14 cellular contexts compared by ENCODE assay signal in the genomic region with DNA sequence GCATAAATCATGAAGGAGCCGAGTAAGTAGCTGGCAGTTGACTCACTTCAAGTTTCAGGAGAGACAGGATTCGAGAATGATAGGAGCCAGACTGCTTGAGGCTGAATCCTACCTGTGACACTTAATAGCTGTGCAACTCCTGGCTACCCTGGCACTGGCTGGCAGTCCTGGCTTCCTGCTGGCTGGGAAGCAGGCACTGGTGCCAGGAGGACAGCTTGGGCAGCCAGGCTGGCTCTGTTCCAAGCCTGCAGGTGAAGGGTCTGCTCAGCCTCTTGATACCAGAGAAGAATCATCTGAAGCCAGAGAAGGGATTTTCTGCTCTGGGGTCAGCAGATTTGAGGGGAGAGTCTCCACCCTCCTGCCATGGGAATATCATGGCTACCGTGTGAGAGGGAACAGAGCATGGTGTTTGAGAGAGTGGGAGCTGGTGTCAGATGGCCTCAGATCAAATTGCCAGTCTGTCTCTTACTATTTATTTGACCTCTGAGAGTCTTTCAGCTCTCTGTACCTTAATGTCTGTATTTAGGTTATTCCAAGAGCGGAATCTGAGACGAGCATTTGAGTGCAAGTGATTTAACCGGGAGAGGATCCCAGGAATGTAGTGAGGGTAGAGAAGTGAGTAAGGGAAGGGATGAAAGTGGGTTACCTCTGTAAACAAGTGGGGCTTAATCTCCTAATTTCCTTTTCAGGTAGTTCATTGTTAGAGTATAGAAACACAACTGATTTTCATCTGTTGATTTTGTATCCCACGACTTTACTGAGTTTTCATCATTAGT. TPM values are rescaled to one million over a fixed set of nuclear protein-coding genes. Genes with fewer than 3 reads are reported as not detected.
DNase-seq lines count a peak whose midpoint lies in the region; ATAC-seq and TF ChIP-seq lines count a peak whose summit lies in the region.
"Had no signal": no experiment of that assay in that cellular context is flagged by ENCODE, and none has a peak within 500 bp of the region (broad histone marks: within the 10 kb centered on the region; RNA-seq: fewer than 3 reads in every experiment).

No MANE protein-coding gene starts in this region.

- H3K27me3 ChIP-seq in foreskin keratinocyte (peaks cover 23% of the 10 kb centered on the region), gastrocnemius medialis (no peaks in the 10 kb centered on the region)
- H3K27me3 ChIP-seq: ascending aorta had no signal

- H3K27ac ChIP-seq in foreskin keratinocyte (no peak overlapping the region), gastrocnemius medialis (peak overlapping the region; percentile 91 to 100 (median 98))
- H3K27ac ChIP-seq: ascending aorta had no signal

- peaks cover 31% of the 10 kb centered on the region for H3K4me1 Mint-ChIP-seq in activated naive CD4-positive, alpha-beta T cell treated with anti-CD3 and anti-CD28 coated beads, Interleukin-2, amount 50 U/mL, for 24 hours
- H3K4me1 Mint-ChIP-seq: mesothelial cell of epicardium had no signal

- peak in 1 of 2 donors; percentile 55 for TF ChIP-seq POLR2A in gastrocnemius medialis (IDR thresholded peaks at IDR 0.05)

- H3K36me3 Mint-ChIP-seq in activated naive CD4-positive, alpha-beta T cell treated with anti-CD3 and anti-CD28 coated beads, Interleukin-2, amount 50 U/mL, for 24 hours = no peaks in the 10 kb centered on the region
- H3K36me3 Mint-ChIP-seq: mesothelial cell of epicardium had no signal

- H3K27me3 Mint-ChIP-seq in activated naive CD4-positive, alpha-beta T cell treated with anti-CD3 and anti-CD28 coated beads, Interleukin-2, amount 50 U/mL, for 24 hours = peaks cover 3% of the 10 kb centered on the region

- DNase-seq in activated naive CD4-positive, alpha-beta T cell treated with Interleukin-2 at 50 U/mL for 16 hours = no peak
- DNase-seq in NCI-H226 (peak; percentile 22), foreskin keratinocyte (no peak), gastrocnemius medialis (peak; percentile 55 to 80), OCI-M2 (lab: John Stamatoyannopoulos, UW; ENCODE audit: unreplicated experiment) (no peak)
- DNase-seq: activated effector memory CD4-positive, alpha-beta T cell treated with Interleukin-2 at 50 U/mL for 16 hours; Caco-2; occipital lobe had no signal

- peak overlapping the region; percentile 64 for H3K27ac Mint-ChIP-seq in activated naive CD4-positive, alpha-beta T cell treated with anti-CD3 and anti-CD28 coated beads, Interleukin-2, amount 50 U/mL, for 24 hours
- H3K27ac Mint-ChIP-seq: mesothelial cell of epicardium had no signal

- no peaks in the 10 kb centered on the region for H3K9me3 Mint-ChIP-seq in activated naive CD4-positive, alpha-beta T cell treated with anti-CD3 and anti-CD28 coated beads, Interleukin-2, amount 50 U/mL, for 24 hours
- H3K9me3 Mint-ChIP-seq: mesothelial cell of epicardium had no signal

- in situ Hi-C loops in gastrocnemius medialis (cut with MboI; ENCODE audit: low sequenced_read_pairs in 4 of 4) = loop anchor here in 2 of 4 donors (10.0 to 25.0 kb wide), 2 partner anchors 88 to 1265 kb away; a partner anchor contains a TSS

- TF ChIP-seq CTCF in foreskin keratinocyte (conservative IDR thresholded peaks at IDR 0.05) (no peak), gastrocnemius medialis (IDR thresholded peaks at IDR 0.05 in 4 of 5, conservative IDR thresholded peaks at IDR 0.05 in 1 of 5) (peak in 1 of 5 experiments; percentile 4)

- H3K4me3 Mint-ChIP-seq in activated naive CD4-positive, alpha-beta T cell treated with anti-CD3 and anti-CD28 coated beads, Interleukin-2, amount 50 U/mL, for 24 hours = no peak overlapping the region
- H3K4me3 Mint-ChIP-seq: mesothelial cell of epicardium had no signal

- H3K4me1 ChIP-seq in foreskin keratinocyte (no peaks in the 10 kb centered on the region), gastrocnemius medialis (peaks cover 30% of the 10 kb centered on the region in 2 donors)
- H3K4me1 ChIP-seq: ascending aorta had no signal

- no peaks in the 10 kb centered on the region for H3K9me3 ChIP-seq in gastrocnemius medialis
- H3K9me3 ChIP-seq: ascending aorta, Caco-2 had no signal

- no peaks in the 10 kb centered on the region for H3K36me3 ChIP-seq in gastrocnemius medialis
- H3K36me3 ChIP-seq: ascending aorta had no signal

- intact Hi-C loops in gastrocnemius medialis (cut with DNase I; ENCODE audit: low total_unique reads) = no loop called here

- peak; percentile 68 for ATAC-seq in foreskin keratinocyte
- peak; percentile 62 to 68 for ATAC-seq in gastrocnemius medialis
- no peak for ATAC-seq in GM18502 (IDR thresholded peaks at IDR 0.05; ENCODE audit: poor library complexity, unreplicated experiment)
- no peak for ATAC-seq in GM18868 (IDR thresholded peaks at IDR 0.05; ENCODE audit: unreplicated experiment)

- H3K4me3 ChIP-seq in gastrocnemius medialis = peak overlapping the region in 1 of 4 donors; percentile 5
- H3K4me3 ChIP-seq: ascending aorta had no signal

RNA-seq across cellular contexts. Expression of a gene that starts 4.5 kb away (rescaled TPM):
- total RNA-seq in foreskin keratinocyte (not detected in 2 replicates), gastrocnemius medialis (100 to 1,000 TPM in 2 of 4 donors, 10 to 100 TPM in 2; 52.4 to 329 (median 128) TPM)
- polyA plus RNA-seq in foreskin keratinocyte = not detected in 2 replicates
- total RNA-seq: ascending aorta, Caco-2, dermis microvascular lymphatic vessel endothelial cell, mesothelial cell of epicardium, occipital lobe had no signal

RNA-seq across cellular contexts. Expression of a gene that starts 43.5 kb away (rescaled TPM):
- total RNA-seq in foreskin keratinocyte (9.6 and 16.1 TPM in 2 replicates), gastrocnemius medialis (10 to 100 TPM; 27.5 to 66.8 (median 42.3) TPM)
- polyA plus RNA-seq in foreskin keratinocyte = 6.4 and 10.2 TPM in 2 replicates

Comparison
In these comparisons a context has a peak if more than half of its experiments do, and no peak if none do; other contexts are left out.
1. DNase-seq: peak in NCI-H226 (single experiment) and gastrocnemius medialis (2 of 2); none in activated naive CD4-positive, alpha-beta T cell treated with Interleukin-2 at 50 U/mL for 16 hours (single experiment), foreskin keratinocyte (0 of 2) and OCI-M2 (single experiment).
2. ATAC-seq: peak in foreskin keratinocyte (single experiment) and gastrocnemius medialis (2 of 2); none in GM18502 (single experiment) and GM18868 (single experiment).
3. RNA of a gene that starts 4.5 kb away (total RNA-seq): 52.4 to 329 TPM in gastrocnemius medialis; not detected in foreskin keratinocyte; every median in the first group is over 10 times any median in the second.